9 cellular contexts compared by ENCODE assay signal in genomic region chr19:42250249-42250665, GRCh38. TPM values are rescaled to one million over a fixed set of nuclear protein-coding genes. Genes with fewer than 3 reads are reported as not detected.
DNase-seq lines count a peak whose midpoint lies in the region; ATAC-seq and TF ChIP-seq lines count a peak whose summit lies in the region.
"Had no signal": no experiment of that assay in that cellular context is flagged by ENCODE, and none has a peak within 500 bp of the region (broad histone marks: within the 10 kb centered on the region; RNA-seq: fewer than 3 reads in every experiment).

No MANE protein-coding gene starts in this region.

- TF ChIP-seq CTCF in foreskin keratinocyte (conservative IDR thresholded peaks at IDR 0.05), result no peak

- H3K27ac ChIP-seq in CD4-positive, CD25-positive, alpha-beta regulatory T cell (ENCODE audit: insufficient read depth, low read length, poor library complexity, severe bottlenecking), result peak overlapping the region; percentile 51
- peak overlapping the region; percentile 87 for H3K27ac ChIP-seq in foreskin keratinocyte

- H3K4me1 ChIP-seq in CD4-positive, CD25-positive, alpha-beta regulatory T cell (ENCODE audit: control insufficient read depth, insufficient read depth, low read length, poor library complexity, severe bottlenecking), result peaks cover 30% of the 10 kb centered on the region
- H3K4me1 ChIP-seq in foreskin keratinocyte, result no peaks in the 10 kb centered on the region

- no peaks in the 10 kb centered on the region for H3K27me3 ChIP-seq in CD4-positive, CD25-positive, alpha-beta regulatory T cell (ENCODE audit: control insufficient read depth, insufficient read depth, low read length)
- no peaks in the 10 kb centered on the region for H3K27me3 ChIP-seq in foreskin keratinocyte

- H3K9me3 Mint-ChIP-seq in CD4-positive, CD25-positive, alpha-beta regulatory T cell, result no peaks in the 10 kb centered on the region
- no peaks in the 10 kb centered on the region for H3K9me3 Mint-ChIP-seq in activated CD4-positive, alpha-beta memory T cell treated with anti-CD3 and anti-CD28 coated beads, Interleukin-2, amount 10 ng/mL, durations not matched to agents 7 days and 5 days

- H3K36me3 ChIP-seq in CD4-positive, CD25-positive, alpha-beta regulatory T cell (ENCODE audit: control insufficient read depth, insufficient read depth, low read length), result no peaks in the 10 kb centered on the region

- no peak for ATAC-seq in CD4-positive, CD25-positive, alpha-beta regulatory T cell (ENCODE audit: low read depth in 2 of 2)
- ATAC-seq in foreskin keratinocyte, result no peak

- no peak overlapping the region for H3K4me3 ChIP-seq in CD4-positive, CD25-positive, alpha-beta regulatory T cell (ENCODE audit: low read depth, low read length)

- in situ Hi-C loops in ACHN (cut with HindIII; ENCODE audit: low pct_ligation_motif_present, low pct_unique_long_range_greater_than_20kb, low sequenced_read_pairs), result no loop called here

- no peak for DNase-seq in CD4-positive, CD25-positive, alpha-beta regulatory T cell
- DNase-seq in activated CD4-positive, alpha-beta memory T cell treated with anti-CD3 and anti-CD28 coated beads, Interleukin-2, amount 10 ng/mL, durations not matched to agents 7 days and 5 days, result no peak
- DNase-seq in foreskin keratinocyte, result no peak
- DNase-seq in retina, result peak; percentile 27
- DNase-seq in DMS114 treated with DMSO at 0.1 percent for 48 hours (lab: John Stamatoyannopoulos, UW; ENCODE audit: unreplicated experiment), result no peak
- no peak for DNase-seq in stimulated activated CD4-positive, alpha-beta T cell treated with anti-CD3 and anti-CD28 coated beads, Interleukin-4, amount 100 ng/mL, for 24 hours
- DNase-seq in NCI-H82 treated with DMSO at 0.1 percent for 48 hours (lab: John Stamatoyannopoulos, UW; ENCODE audit: unreplicated experiment), result no peak
- no peak for DNase-seq in ACHN
- DNase-seq: SHP77 had no signal

- POLR2A ChIA-PET in activated CD4-positive, alpha-beta memory T cell treated with anti-CD3 and anti-CD28 coated beads, Interleukin-2, amount 10 ng/mL, durations not matched to agents 7 days and 5 days (lab: Charles Lee), result interaction anchor here (0.8 to 3.3 kb wide), 6 partner anchors 17 to 51 kb away, joined by 3 to 22 read pairs (median 4); partner anchors contain the start of genes CIC and DEDD2

- H3K27ac Mint-ChIP-seq in CD4-positive, CD25-positive, alpha-beta regulatory T cell, result no peak overlapping the region
- peak overlapping the region; percentile 6 for H3K27ac Mint-ChIP-seq in activated CD4-positive, alpha-beta memory T cell treated with anti-CD3 and anti-CD28 coated beads, Interleukin-2, amount 10 ng/mL, durations not matched to agents 7 days and 5 days

- CTCF ChIA-PET in activated CD4-positive, alpha-beta memory T cell treated with anti-CD3 and anti-CD28 coated beads, Interleukin-2, amount 10 ng/mL, durations not matched to agents 7 days and 5 days (lab: Charles Lee), result interaction anchor here (2.8 kb wide), 1 partner anchor 29 kb away, joined by 11 read pairs; no protein-coding TSS in a partner anchor

- H3K4me3 Mint-ChIP-seq in CD4-positive, CD25-positive, alpha-beta regulatory T cell, result peak overlapping the region; percentile 41 to 84 (median 60)
- no peak overlapping the region for H3K4me3 Mint-ChIP-seq in activated CD4-positive, alpha-beta memory T cell treated with anti-CD3 and anti-CD28 coated beads, Interleukin-2, amount 10 ng/mL, durations not matched to agents 7 days and 5 days

- peaks cover 0 to 42% (median 21%) of the 10 kb centered on the region in 4 donors for H3K4me1 Mint-ChIP-seq in CD4-positive, CD25-positive, alpha-beta regulatory T cell
- H3K4me1 Mint-ChIP-seq in activated CD4-positive, alpha-beta memory T cell treated with anti-CD3 and anti-CD28 coated beads, Interleukin-2, amount 10 ng/mL, durations not matched to agents 7 days and 5 days, result peaks cover 41% of the 10 kb centered on the region

- H3K36me3 Mint-ChIP-seq in CD4-positive, CD25-positive, alpha-beta regulatory T cell, result no peaks in the 10 kb centered on the region
- H3K36me3 Mint-ChIP-seq in activated CD4-positive, alpha-beta memory T cell treated with anti-CD3 and anti-CD28 coated beads, Interleukin-2, amount 10 ng/mL, durations not matched to agents 7 days and 5 days (ENCODE audit: low read depth), result peaks cover 4% of the 10 kb centered on the region

- no peaks in the 10 kb centered on the region for H3K9me3 ChIP-seq in CD4-positive, CD25-positive, alpha-beta regulatory T cell (ENCODE audit: control insufficient read depth in 2 of 2, low read length in 2 of 2)

- peaks cover 8% of the 10 kb centered on the region for H3K27me3 Mint-ChIP-seq in CD4-positive, CD25-positive, alpha-beta regulatory T cell
- no peaks in the 10 kb centered on the region for H3K27me3 Mint-ChIP-seq in activated CD4-positive, alpha-beta memory T cell treated with anti-CD3 and anti-CD28 coated beads, Interleukin-2, amount 10 ng/mL, durations not matched to agents 7 days and 5 days

RNA-seq across cellular contexts. Expression of gene ERF, which starts 4.7 kb away (rescaled TPM):
- total RNA-seq in CD4-positive, CD25-positive, alpha-beta regulatory T cell, result 96.4 TPM
- polyA plus RNA-seq in CD4-positive, CD25-positive, alpha-beta regulatory T cell, result 1 to 10 TPM; 1.4 to 7.5 (median 2.6) TPM
- total RNA-seq in activated CD4-positive, alpha-beta memory T cell treated with anti-CD3 and anti-CD28 coated beads, Interleukin-2, amount 10 ng/mL, durations not matched to agents 7 days and 5 days, result 10 to 100 TPM; 46.9 to 52.6 TPM
- 83.9 and 91.9 TPM in 2 replicates for total RNA-seq in foreskin keratinocyte
- polyA plus RNA-seq in foreskin keratinocyte, result 87.6 and 96.7 TPM in 2 replicates

RNA-seq across cellular contexts. Expression of gene GSK3A, which starts 7.9 kb away (rescaled TPM):
- 31.3 TPM for total RNA-seq in CD4-positive, CD25-positive, alpha-beta regulatory T cell
- 10 to 100 TPM; 12.0 to 16.0 (median 12.9) TPM for polyA plus RNA-seq in CD4-positive, CD25-positive, alpha-beta regulatory T cell
- 10 to 100 TPM; 48.9 to 50.7 TPM for total RNA-seq in activated CD4-positive, alpha-beta memory T cell treated with anti-CD3 and anti-CD28 coated beads, Interleukin-2, amount 10 ng/mL, durations not matched to agents 7 days and 5 days
- 37.2 and 42.6 TPM in 2 replicates for total RNA-seq in foreskin keratinocyte
- polyA plus RNA-seq in foreskin keratinocyte, result 66.2 and 69.5 TPM in 2 replicates

RNA-seq across cellular contexts. Expression of gene CIC, which starts 18.8 kb away (rescaled TPM):
- total RNA-seq in CD4-positive, CD25-positive, alpha-beta regulatory T cell, result 124 TPM
- under 1 TPM; 0.41 to 0.91 (median 0.68) TPM for polyA plus RNA-seq in CD4-positive, CD25-positive, alpha-beta regulatory T cell
- total RNA-seq in activated CD4-positive, alpha-beta memory T cell treated with anti-CD3 and anti-CD28 coated beads, Interleukin-2, amount 10 ng/mL, durations not matched to agents 7 days and 5 days, result 10 to 100 TPM; 86.5 to 88.8 TPM
- 37.4 and 40.7 TPM in 2 replicates for total RNA-seq in foreskin keratinocyte
- polyA plus RNA-seq in foreskin keratinocyte, result 32.2 and 36.1 TPM in 2 replicates

RNA-seq across cellular contexts. Expression of gene ZNF526, which starts 30.1 kb away (rescaled TPM):
- 8.8 TPM for total RNA-seq in CD4-positive, CD25-positive, alpha-beta regulatory T cell
- polyA plus RNA-seq in CD4-positive, CD25-positive, alpha-beta regulatory T cell, result 1 to 10 TPM; 4.0 to 7.7 (median 5.3) TPM
- 10 to 100 TPM; 21.5 to 21.7 TPM for total RNA-seq in activated CD4-positive, alpha-beta memory T cell treated with anti-CD3 and anti-CD28 coated beads, Interleukin-2, amount 10 ng/mL, durations not matched to agents 7 days and 5 days
- total RNA-seq in foreskin keratinocyte, result 13.5 and 15.1 TPM in 2 replicates
- 7.2 and 7.5 TPM in 2 replicates for polyA plus RNA-seq in foreskin keratinocyte

RNA-seq across cellular contexts. Expression of gene DEDD2, which starts 32.8 kb away (rescaled TPM):
- total RNA-seq in CD4-positive, CD25-positive, alpha-beta regulatory T cell, result 99.8 TPM
- 100 to 1,000 TPM; 155 to 179 (median 161) TPM for polyA plus RNA-seq in CD4-positive, CD25-positive, alpha-beta regulatory T cell
- 10 to 100 TPM; 54.1 to 59.8 TPM for total RNA-seq in activated CD4-positive, alpha-beta memory T cell treated with anti-CD3 and anti-CD28 coated beads, Interleukin-2, amount 10 ng/mL, durations not matched to agents 7 days and 5 days
- 33.2 and 35.1 TPM in 2 replicates for total RNA-seq in foreskin keratinocyte
- polyA plus RNA-seq in foreskin keratinocyte, result 35.4 and 40.6 TPM in 2 replicates
